In genomic region chr1:178091986-178092745, GRCh38 we compare ENCODE assay signal across 11 cellular contexts. TPM values are rescaled to one million over a fixed set of nuclear protein-coding genes. Genes with fewer than 3 reads are reported as not detected.
DNase-seq lines count a peak whose midpoint lies in the region; ATAC-seq and TF ChIP-seq lines count a peak whose summit lies in the region.
"Had no signal": no experiment of that assay in that cellular context is flagged by ENCODE, and none has a peak within 500 bp of the region (broad histone marks: within the 10 kb centered on the region; RNA-seq: fewer than 3 reads in every experiment).

No MANE protein-coding gene starts in this region.

- H3K4me3 ChIP-seq in heart right ventricle (no peak overlapping the region), hepatocyte (peak overlapping the region; percentile 45)

- H4K20me1 ChIP-seq in hepatocyte (ENCODE audit: insufficient read depth, poor library complexity, severe bottlenecking), result peaks cover 5% of the 10 kb centered on the region

- no peak for ATAC-seq in heart right ventricle
- no peak for ATAC-seq in Right ventricle myocardium superior (ENCODE audit: poor library complexity)
- no peak for ATAC-seq in activated naive CD8-positive, alpha-beta T cell treated with anti-CD3 and anti-CD28 coated beads, Interleukin-2, amount 50 U/mL, for 24 hours
- ATAC-seq: stimulated activated effector memory CD8-positive, alpha-beta T cell treated with anti-CD3 and anti-CD28 coated beads, Interleukin-12 subunit alpha, Interleukin-12 subunit beta, amount 100 ng/mL, for 72 hours had no signal

- peaks cover 15% of the 10 kb centered on the region for H3K4me1 Mint-ChIP-seq in activated naive CD8-positive, alpha-beta T cell treated with anti-CD3 and anti-CD28 coated beads, Interleukin-2, amount 50 U/mL, for 24 hours
- peaks cover 25% of the 10 kb centered on the region for H3K4me1 Mint-ChIP-seq in type B pancreatic cell (ENCODE audit: unreplicated experiment)

- intact Hi-C loops in heart right ventricle (cut with DNase I) (loop anchor here in 9 of 10 donors (2.0 to 10.0 kb wide), 8 partner anchors 35 to 193 kb away; no protein-coding TSS in a partner anchor), Right ventricle myocardium superior (cut with DNase I) (loop anchor here (2.0 to 10.0 kb wide), 3 partner anchors 31 to 83 kb away; no protein-coding TSS in a partner anchor)

- peak overlapping the region; percentile 84 for H3K4me2 ChIP-seq in hepatocyte

- WGBS in heart right ventricle, 2 donors, result 73 to 81% methylated on average over 3 of the region's 3 CpGs
- WGBS in hepatocyte (ENCODE audit: low lambda C conversion rate, missing lambda C conversion rate), result 73% methylated on average over 3 of the region's 3 CpGs

- H3K36me3 ChIP-seq in heart right ventricle (no peaks in the 10 kb centered on the region), hepatocyte (replicated peaks; ENCODE audit: insufficient read depth, low read depth) (no peaks in the 10 kb centered on the region)

- H3K4me1 ChIP-seq in heart right ventricle, result peaks cover 0 to 45% (median 36%) of the 10 kb centered on the region in 9 donors
- peaks cover 33% of the 10 kb centered on the region for H3K4me1 ChIP-seq in hepatocyte (ENCODE audit: insufficient read depth)

- H3K27me3 Mint-ChIP-seq in activated naive CD8-positive, alpha-beta T cell treated with anti-CD3 and anti-CD28 coated beads, Interleukin-2, amount 50 U/mL, for 24 hours, result peaks cover 63% of the 10 kb centered on the region
- H3K27me3 Mint-ChIP-seq in type B pancreatic cell, result no peaks in the 10 kb centered on the region

- no peak overlapping the region for H3K27ac Mint-ChIP-seq in activated naive CD8-positive, alpha-beta T cell treated with anti-CD3 and anti-CD28 coated beads, Interleukin-2, amount 50 U/mL, for 24 hours
- peak overlapping the region; percentile 84 for H3K27ac Mint-ChIP-seq in type B pancreatic cell
- H3K27ac Mint-ChIP-seq: activated naive CD4-positive, alpha-beta T cell treated with anti-CD3 and anti-CD28 coated beads for 36 hours; stimulated activated effector memory CD8-positive, alpha-beta T cell treated with anti-CD3 and anti-CD28 coated beads, Interleukin-12 subunit alpha, Interleukin-12 subunit beta, amount 100 ng/mL, for 72 hours had no signal

- H3K27me3 ChIP-seq in heart right ventricle (peaks cover 0 to 14% (median 0%) of the 10 kb centered on the region in 7 donors), hepatocyte (no peaks in the 10 kb centered on the region)

- H3K9me3 ChIP-seq in heart right ventricle, result no peaks in the 10 kb centered on the region
- no peaks in the 10 kb centered on the region for H3K9me3 ChIP-seq in hepatocyte (ENCODE audit: low read depth)

- peak overlapping the region in 6 of 10 donors; percentile 89 to 97 (median 96) for H3K27ac ChIP-seq in heart right ventricle
- peak overlapping the region; percentile 71 for H3K27ac ChIP-seq in hepatocyte

- peak overlapping the region; percentile 63 for H3K4me3 Mint-ChIP-seq in activated naive CD8-positive, alpha-beta T cell treated with anti-CD3 and anti-CD28 coated beads, Interleukin-2, amount 50 U/mL, for 24 hours
- H3K4me3 Mint-ChIP-seq in type B pancreatic cell, result peak overlapping the region; percentile 94

- peaks cover 4% of the 10 kb centered on the region for H3K9me3 Mint-ChIP-seq in activated naive CD8-positive, alpha-beta T cell treated with anti-CD3 and anti-CD28 coated beads, Interleukin-2, amount 50 U/mL, for 24 hours
- no peaks in the 10 kb centered on the region for H3K9me3 Mint-ChIP-seq in type B pancreatic cell

- H3K36me3 Mint-ChIP-seq in activated naive CD8-positive, alpha-beta T cell treated with anti-CD3 and anti-CD28 coated beads, Interleukin-2, amount 50 U/mL, for 24 hours (ENCODE audit: low read depth), result no peaks in the 10 kb centered on the region
- no peaks in the 10 kb centered on the region for H3K36me3 Mint-ChIP-seq in type B pancreatic cell
- H3K36me3 Mint-ChIP-seq: stimulated activated effector memory CD8-positive, alpha-beta T cell treated with anti-CD3 and anti-CD28 coated beads, Interleukin-12 subunit alpha, Interleukin-12 subunit beta, amount 100 ng/mL, for 72 hours had no signal

- H2AFZ ChIP-seq in hepatocyte, result peak overlapping the region; percentile 78

- DNase-seq in heart right ventricle, result no peak
- no peak for DNase-seq in Right ventricle myocardium superior
- DNase-seq in activated naive CD8-positive, alpha-beta T cell treated with anti-CD3 and anti-CD28 coated beads, Interleukin-2, amount 50 U/mL, for 24 hours, result no peak
- no peak for DNase-seq in hepatocyte (ENCODE audit: low spot score)
- DNase-seq in type B pancreatic cell (ENCODE audit: extremely low spot score, unreplicated experiment), result no peak
- no peak for DNase-seq in medulla oblongata (ENCODE audit: extremely low spot score)
- DNase-seq in occipital lobe (lab: John Stamatoyannopoulos, UW), result no peak
- no peak for DNase-seq in NCI-H69 (lab: John Stamatoyannopoulos, UW)
- DNase-seq: activated CD4-positive, alpha-beta T cell treated with anti-CD3 and anti-CD28 coated beads for 4 hours; activated naive CD4-positive, alpha-beta T cell treated with anti-CD3 and anti-CD28 coated beads for 36 hours had no signal

- H3K79me2 ChIP-seq in hepatocyte, result peaks cover 35% of the 10 kb centered on the region

- no peaks in the 10 kb centered on the region for H3K9me2 ChIP-seq in hepatocyte (replicated peaks; ENCODE audit: insufficient read depth)

- TF ChIP-seq CTCF in heart right ventricle (IDR thresholded peaks at IDR 0.05), result no peak
- TF ChIP-seq CTCF in hepatocyte (IDR thresholded peaks at IDR 0.05; ENCODE audit: poor library complexity), result no peak
- TF ChIP-seq CTCF in type B pancreatic cell (conservative IDR thresholded peaks at IDR 0.05), result no peak

RNA-seq across cellular contexts. Expression of gene RASAL2, which starts 1.7 kb away (rescaled TPM):
- total RNA-seq in heart right ventricle (10 to 100 TPM; 26.5 to 59.8 (median 40.0) TPM), Right ventricle myocardium superior (26.8 TPM), hepatocyte (23.8 and 24.0 TPM in 2 replicates), type B pancreatic cell (ENCODE audit: low replicate concordance) (21.8 and 32.6 TPM in 2 replicates), occipital lobe (41.8 TPM)
- polyA plus RNA-seq in heart right ventricle (1 to 10 TPM; 3.5 to 9.1 TPM), hepatocyte (8.7 and 14.5 TPM in 2 replicates)
- total RNA-seq: activated naive CD4-positive, alpha-beta T cell treated with anti-CD3 and anti-CD28 coated beads for 36 hours had no signal
